ENCODE assay signal across 1 cellular context in the genomic region with DNA sequence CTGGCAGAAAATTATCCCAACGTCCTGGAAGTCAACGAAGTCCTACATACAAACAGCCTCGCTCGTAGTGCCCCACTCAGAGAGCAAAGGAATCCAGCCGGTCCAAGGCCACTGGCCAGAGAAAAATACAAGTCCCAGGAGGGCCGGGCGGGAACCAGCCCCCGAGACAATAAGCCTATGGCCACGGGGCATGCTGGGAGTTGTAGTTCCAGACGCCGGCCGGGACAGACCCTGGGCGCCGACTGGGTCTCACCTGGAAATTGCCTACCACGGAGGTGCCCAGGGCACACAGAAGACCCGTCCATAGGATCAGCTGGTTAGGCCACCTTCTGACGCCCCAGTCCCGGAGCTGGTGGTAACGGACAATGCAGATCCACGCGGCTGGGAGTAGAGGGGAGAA.
TF ChIP-seq lines count a peak whose summit lies in the region.

No MANE protein-coding gene starts in this region.

TF ChIP-seq in GM12878, 131 proteins besides CTCF, POLR2A, EP300 and RAD21:
- TF ChIP-seq HCFC1 (IDR thresholded peaks at IDR 0.05; ENCODE audit: low read length), result peak; percentile 77
- no peak for TF ChIP-seq NR2C1 (IDR thresholded peaks at IDR 0.05)
- TF ChIP-seq SP1 (IDR thresholded peaks at IDR 0.05; ENCODE audit: low read depth, low read length), result no peak
- TF ChIP-seq YY1 (IDR thresholded peaks at IDR 0.05; ENCODE audit: low read depth, low read length), result no peak
- TF ChIP-seq RCOR1 (conservative IDR thresholded peaks at IDR 0.05; ENCODE audit: low read depth, low read length), result no peak
- TF ChIP-seq MEF2B (IDR thresholded peaks at IDR 0.05; ENCODE audit: partially characterized antibody, poor library complexity, severe bottlenecking), result no peak
- no peak for TF ChIP-seq TCF3 (IDR thresholded peaks at IDR 0.05; ENCODE audit: borderline replicate concordance, insufficient read depth, low read depth, low read length)
- TF ChIP-seq MYC (IDR thresholded peaks at IDR 0.05; ENCODE audit: insufficient read depth, insufficient read length, insufficient replicate concordance, low read length, severe bottlenecking), result no peak
- 0 out of 2 replicates have a peak, but pooled peaks have one; percentile 58 for TF ChIP-seq TARDBP (IDR thresholded peaks at IDR 0.05; ENCODE audit: borderline replicate concordance)
- no peak for TF ChIP-seq ETV6 (conservative IDR thresholded peaks at IDR 0.05 in 1 of 2, IDR thresholded peaks at IDR 0.05 in 1 of 2; ENCODE audit: borderline replicate concordance in 1 of 2, low read depth in 1 of 2)
- no peak for TF ChIP-seq CBFB (IDR thresholded peaks at IDR 0.05; ENCODE audit: low read depth)
- TF ChIP-seq KAT2A (conservative IDR thresholded peaks at IDR 0.05; ENCODE audit: control insufficient read depth, low read depth, low read length), result no peak
- TF ChIP-seq, protein P1, sequence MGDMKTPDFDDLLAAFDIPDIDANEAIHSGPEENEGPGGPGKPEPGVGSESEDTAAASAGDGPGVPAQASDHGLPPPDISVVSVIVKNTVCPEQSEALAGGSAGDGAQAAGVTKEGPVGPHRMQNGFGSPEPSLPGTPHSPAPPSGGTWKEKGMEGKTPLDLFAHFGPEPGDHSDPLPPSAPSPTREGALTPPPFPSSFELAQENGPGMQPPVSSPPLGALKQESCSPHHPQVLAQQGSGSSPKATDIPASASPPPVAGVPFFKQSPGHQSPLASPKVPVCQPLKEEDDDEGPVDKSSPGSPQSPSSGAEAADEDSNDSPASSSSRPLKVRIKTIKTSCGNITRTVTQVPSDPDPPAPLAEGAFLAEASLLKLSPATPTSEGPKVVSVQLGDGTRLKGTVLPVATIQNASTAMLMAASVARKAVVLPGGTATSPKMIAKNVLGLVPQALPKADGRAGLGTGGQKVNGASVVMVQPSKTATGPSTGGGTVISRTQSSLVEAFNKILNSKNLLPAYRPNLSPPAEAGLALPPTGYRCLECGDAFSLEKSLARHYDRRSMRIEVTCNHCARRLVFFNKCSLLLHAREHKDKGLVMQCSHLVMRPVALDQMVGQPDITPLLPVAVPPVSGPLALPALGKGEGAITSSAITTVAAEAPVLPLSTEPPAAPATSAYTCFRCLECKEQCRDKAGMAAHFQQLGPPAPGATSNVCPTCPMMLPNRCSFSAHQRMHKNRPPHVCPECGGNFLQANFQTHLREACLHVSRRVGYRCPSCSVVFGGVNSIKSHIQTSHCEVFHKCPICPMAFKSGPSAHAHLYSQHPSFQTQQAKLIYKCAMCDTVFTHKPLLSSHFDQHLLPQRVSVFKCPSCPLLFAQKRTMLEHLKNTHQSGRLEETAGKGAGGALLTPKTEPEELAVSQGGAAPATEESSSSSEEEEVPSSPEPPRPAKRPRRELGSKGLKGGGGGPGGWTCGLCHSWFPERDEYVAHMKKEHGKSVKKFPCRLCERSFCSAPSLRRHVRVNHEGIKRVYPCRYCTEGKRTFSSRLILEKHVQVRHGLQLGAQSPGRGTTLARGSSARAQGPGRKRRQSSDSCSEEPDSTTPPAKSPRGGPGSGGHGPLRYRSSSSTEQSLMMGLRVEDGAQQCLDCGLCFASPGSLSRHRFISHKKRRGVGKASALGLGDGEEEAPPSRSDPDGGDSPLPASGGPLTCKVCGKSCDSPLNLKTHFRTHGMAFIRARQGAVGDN (IDR thresholded peaks at IDR 0.05), result no peak
- no peak for TF ChIP-seq POLR2AphosphoS5 (IDR thresholded peaks at IDR 0.05; ENCODE audit: low read length)
- peak; percentile 92 for TF ChIP-seq SIX5 (IDR thresholded peaks at IDR 0.05; ENCODE audit: low read depth, low read length, severe bottlenecking)
- TF ChIP-seq NFIC (IDR thresholded peaks at IDR 0.05; ENCODE audit: low read depth, low read length), result no peak
TF ChIP-seq in GM12878: peak in this region for 3.
